In the genomic region with DNA sequence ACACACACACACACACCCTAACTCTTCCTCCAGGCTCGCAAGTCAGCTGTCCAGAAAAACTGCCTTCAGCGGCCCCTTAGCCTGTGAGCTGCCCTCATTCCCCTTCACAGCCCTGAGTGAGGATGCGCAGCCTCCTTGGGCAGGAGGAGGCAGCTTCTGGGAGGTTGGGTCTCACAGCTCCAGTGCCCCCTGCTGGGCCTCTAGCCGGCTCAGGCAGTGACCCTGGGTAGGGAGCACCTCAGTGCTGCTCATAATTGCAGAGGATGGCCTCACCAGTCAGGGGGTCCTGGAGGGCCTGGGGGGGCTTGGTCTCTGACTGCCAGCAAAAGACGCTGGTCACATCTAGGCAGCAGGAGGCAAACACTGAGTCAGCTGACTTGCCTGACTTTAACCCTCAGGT, we compare ENCODE assay signal across 8 cellular contexts. TPM values are rescaled to one million over a fixed set of nuclear protein-coding genes. Genes with fewer than 3 reads are reported as not detected.
A peak's percentile ranks its signal among the peaks of the same experiment; 100 is the strongest.
DNase-seq lines count a peak whose midpoint lies in the region; ATAC-seq and TF ChIP-seq lines count a peak whose summit lies in the region.

No MANE protein-coding gene starts in this region.

- no peak overlapping the region for H3K9ac ChIP-seq in mesendoderm (ENCODE audit: low read length)

- no peaks in the 10 kb centered on the region for H3K9me3 ChIP-seq in HEK293 (ENCODE audit: control insufficient read depth, insufficient read depth, low read depth, low read length)

- no peak overlapping the region for H3K56ac ChIP-seq in mesendoderm (ENCODE audit: low read length)

- WGBS in mesendoderm (ENCODE audit: extremely low coverage, insufficient coverage, low lambda C conversion rate): no CpG with 5 or more reads among the region's 5 CpGs

- POLR2A ChIA-PET in HEK293 (lab: Yijun Ruan, JAX): no interaction called here

- H3K18ac ChIP-seq in mesendoderm (ENCODE audit: low read length): no peak overlapping the region

- CTCF ChIA-PET in HEK293 (lab: Yijun Ruan, JAX): no interaction called here

- no peak overlapping the region for H3K23ac ChIP-seq in mesendoderm (ENCODE audit: low read length)

- H2AK5ac ChIP-seq in mesendoderm (ENCODE audit: low read length): no peak overlapping the region

- H3K4ac ChIP-seq in mesendoderm (ENCODE audit: low read depth, low read length): no peak overlapping the region

- H3K36me3 ChIP-seq in HEK293 (ENCODE audit: control insufficient read depth in 2 of 2, insufficient read depth in 1 of 2, low read length in 2 of 2) (no peaks in the 10 kb centered on the region), mesendoderm (ENCODE audit: control insufficient read depth, insufficient read depth, low read length) (no peaks in the 10 kb centered on the region)

- no peaks in the 10 kb centered on the region for H3K79me1 ChIP-seq in mesendoderm (ENCODE audit: low read length)

- H3K4me3 ChIP-seq in HEK293 (ENCODE audit: low read depth, low read length): no peak overlapping the region
- no peak overlapping the region for H3K4me3 ChIP-seq in mesendoderm (ENCODE audit: low read length)

- no peak overlapping the region for H4K5ac ChIP-seq in mesendoderm (ENCODE audit: low read length)

- no peak overlapping the region for H2BK120ac ChIP-seq in mesendoderm (ENCODE audit: low read depth, low read length)

- DNase-seq in AML-193 (lab: John Stamatoyannopoulos, UW) (peak; percentile 11 to 13), amniotic epithelial cell (ENCODE audit: low read depth) (peak; percentile 9), mesendoderm (peak; percentile 63), NCI-H446 treated with DMSO at 0.1 percent for 48 hours (lab: John Stamatoyannopoulos, UW) (no peak), Ammon's horn (ENCODE audit: low spot score) (no peak), NCI-H446 (lab: John Stamatoyannopoulos, UW) (no peak)

- H3K27me3 ChIP-seq in mesendoderm (ENCODE audit: insufficient read depth, low read length, poor library complexity): no peaks in the 10 kb centered on the region

- no peak overlapping the region for H3K27ac ChIP-seq in HEK293 (ENCODE audit: extremely low read depth, low read depth, low read length)
- no peak overlapping the region for H3K27ac ChIP-seq in mesendoderm (ENCODE audit: low read depth, low read length)

- no peaks in the 10 kb centered on the region for H3K79me2 ChIP-seq in mesendoderm (ENCODE audit: control insufficient read depth, insufficient read depth, low read length)

- H3K4me1 ChIP-seq in HEK293 (ENCODE audit: control insufficient read depth, insufficient read depth, low read length) (no peaks in the 10 kb centered on the region), mesendoderm (ENCODE audit: control insufficient read depth, low read depth, low read length) (no peaks in the 10 kb centered on the region)

- TF ChIP-seq CTCF in HEK293 (tag by site-specific recombination; IDR thresholded peaks at IDR 0.05): no peak

- ATAC-seq in GM19452 (IDR thresholded peaks at IDR 0.05; ENCODE audit: unreplicated experiment): no peak

- no peak overlapping the region for H2BK5ac ChIP-seq in mesendoderm (ENCODE audit: low read length)

- no peak overlapping the region for H3K4me2 ChIP-seq in mesendoderm (ENCODE audit: low read length)

- H4K8ac ChIP-seq in mesendoderm (ENCODE audit: low read depth, low read length): no peak overlapping the region

- no peak overlapping the region for H2BK15ac ChIP-seq in mesendoderm (replicated peaks; ENCODE audit: low read depth)

TF ChIP-seq in HEK293, 187 proteins besides CTCF, POLR2A, EP300 and RAD21:
- 0 out of 2 replicates have a peak, but pooled peaks have one; percentile 30 for TF ChIP-seq ZIC2 (tag by site-specific recombination; IDR thresholded peaks at IDR 0.05)
- peak; percentile 67 for TF ChIP-seq ZBTB48 (tag by site-specific recombination; IDR thresholded peaks at IDR 0.05)
- no peak for TF ChIP-seq ZNF501 (tag by site-specific recombination; IDR thresholded peaks at IDR 0.05)
- no peak for TF ChIP-seq ZNF350 (tag by site-specific recombination; IDR thresholded peaks at IDR 0.05)
- TF ChIP-seq, protein P1, sequence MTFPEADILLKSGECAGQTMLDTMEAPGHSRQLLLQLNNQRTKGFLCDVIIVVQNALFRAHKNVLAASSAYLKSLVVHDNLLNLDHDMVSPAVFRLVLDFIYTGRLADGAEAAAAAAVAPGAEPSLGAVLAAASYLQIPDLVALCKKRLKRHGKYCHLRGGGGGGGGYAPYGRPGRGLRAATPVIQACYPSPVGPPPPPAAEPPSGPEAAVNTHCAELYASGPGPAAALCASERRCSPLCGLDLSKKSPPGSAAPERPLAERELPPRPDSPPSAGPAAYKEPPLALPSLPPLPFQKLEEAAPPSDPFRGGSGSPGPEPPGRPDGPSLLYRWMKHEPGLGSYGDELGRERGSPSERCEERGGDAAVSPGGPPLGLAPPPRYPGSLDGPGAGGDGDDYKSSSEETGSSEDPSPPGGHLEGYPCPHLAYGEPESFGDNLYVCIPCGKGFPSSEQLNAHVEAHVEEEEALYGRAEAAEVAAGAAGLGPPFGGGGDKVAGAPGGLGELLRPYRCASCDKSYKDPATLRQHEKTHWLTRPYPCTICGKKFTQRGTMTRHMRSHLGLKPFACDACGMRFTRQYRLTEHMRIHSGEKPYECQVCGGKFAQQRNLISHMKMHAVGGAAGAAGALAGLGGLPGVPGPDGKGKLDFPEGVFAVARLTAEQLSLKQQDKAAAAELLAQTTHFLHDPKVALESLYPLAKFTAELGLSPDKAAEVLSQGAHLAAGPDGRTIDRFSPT (tag by site-specific recombination; IDR thresholded peaks at IDR 0.05): no peak

RNA-seq across cellular contexts. Expression of gene ZNF273, which starts 43.7 kb away (rescaled TPM):
- polyA plus RNA-seq in mesendoderm (2013, experiment 1 of 2): 11.6 TPM
- 11.6 TPM for polyA plus RNA-seq in mesendoderm (2013, experiment 2 of 2)

RNA-seq across cellular contexts. Expression of gene ZNF117, which starts 44.1 kb away (rescaled TPM):
- polyA plus RNA-seq in mesendoderm (2013, experiment 1 of 2): 7.7 TPM
- 7.5 TPM for polyA plus RNA-seq in mesendoderm (2013, experiment 2 of 2)

RNA-seq across cellular contexts. Expression of gene ERV3-1, which starts 59.7 kb away (rescaled TPM):
- 6.9 TPM for polyA plus RNA-seq in mesendoderm (2013, experiment 1 of 2)
- 7.2 TPM for polyA plus RNA-seq in mesendoderm (2013, experiment 2 of 2)

Comparison
In these comparisons a context has a peak if more than half of its experiments do, and no peak if none do; other contexts are left out.
1. DNase-seq: peak in AML-193 (2 of 2), amniotic epithelial cell (single experiment) and mesendoderm (single experiment); none in NCI-H446 treated with DMSO at 0.1 percent for 48 hours (single experiment), Ammon's horn (single experiment) and NCI-H446 (0 of 2).